Comparison of ENCODE assay signal across 21 cellular contexts in the genomic region with DNA sequence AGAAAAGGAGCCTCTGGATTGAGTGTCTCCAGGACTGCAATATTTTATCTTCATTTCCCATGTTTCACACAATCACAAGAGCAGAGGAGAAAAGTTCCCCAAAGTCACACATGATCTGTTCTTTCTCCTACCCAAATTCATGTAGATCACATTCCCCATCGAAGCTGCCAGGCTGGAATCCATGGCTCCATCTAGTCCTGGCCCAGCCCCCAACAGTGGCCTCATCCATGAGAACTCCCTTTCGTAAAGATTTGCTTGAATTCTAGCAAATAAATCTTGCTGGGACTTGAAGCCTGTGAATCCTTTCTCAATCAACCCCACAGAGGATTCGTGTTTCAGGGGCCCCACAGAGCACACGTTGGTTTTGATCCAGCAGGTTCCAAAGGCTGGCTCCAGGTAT.
"Had no signal": no experiment of that assay in that cellular context is flagged by ENCODE, and none has a peak within 500 bp of the region (broad histone marks: within the 10 kb centered on the region; RNA-seq: fewer than 3 reads in every experiment).

No MANE protein-coding gene starts in this region.

- H3K9me3 Mint-ChIP-seq: activated naive CD4-positive, alpha-beta T cell treated with anti-CD3 and anti-CD28 coated beads, Interleukin-2, amount 50 U/mL, for 24 hours; activated T-helper 1 cell treated with anti-CD3 and anti-CD28 coated beads, Interleukin-12 subunit alpha, Interleukin-12 subunit beta, Interleukin-2, Interleukin-4 antibody, amounts not matched to agents 30 ng/mL and 10 ng/mL and 1 ng/mL, durations not matched to agents 14 hours and 24 hours and 36 hours; central memory CD8-positive, alpha-beta T cell had no signal

- H3K27me3 ChIP-seq: ascending aorta, colonic mucosa, dorsolateral prefrontal cortex had no signal

- H3K4me3 ChIP-seq: ascending aorta, colonic mucosa, dorsolateral prefrontal cortex, left ventricle myocardium inferior had no signal

- H3K4me1 Mint-ChIP-seq: activated naive CD4-positive, alpha-beta T cell treated with anti-CD3 and anti-CD28 coated beads, Interleukin-2, amount 50 U/mL, for 24 hours; central memory CD8-positive, alpha-beta T cell had no signal

- DNase-seq: activated CD4-positive, alpha-beta T cell treated with anti-CD3 and anti-CD28 coated beads, Interleukin-2, amount 50 U/mL, for 1 hour; activated CD4-positive, CD25-positive, alpha-beta regulatory T cell treated with anti-CD3 and anti-CD28 coated beads, Interleukin-2, amount 50 U/mL, for 72 hours; activated CD8-positive, alpha-beta T cell treated with anti-CD3 and anti-CD28 coated beads, Interleukin-2, amount 10 ng/mL, durations not matched to agents 7 days and 5 days; activated gamma-delta T cell; colonic mucosa; dorsolateral prefrontal cortex; foreskin melanocyte; hypothalamus; left ventricle myocardium inferior; mammary epithelial cell; occipital lobe; posterior cingulate gyrus; stimulated activated CD4-positive, alpha-beta T cell treated with anti-CD3 and anti-CD28 coated beads, Interleukin-4, amount 100 ng/mL, for 1 hour; stimulated activated naive CD4-positive, alpha-beta T cell; T-helper 1 cell; WERI-Rb-1 had no signal

- H3K4me3 Mint-ChIP-seq: activated CD8-positive, alpha-beta T cell treated with anti-CD3 and anti-CD28 coated beads, Interleukin-2, amount 10 ng/mL, durations not matched to agents 7 days and 5 days; activated naive CD4-positive, alpha-beta T cell treated with anti-CD3 and anti-CD28 coated beads, Interleukin-2, amount 50 U/mL, for 24 hours; activated T-helper 1 cell treated with anti-CD3 and anti-CD28 coated beads, Interleukin-12 subunit alpha, Interleukin-12 subunit beta, Interleukin-2, Interleukin-4 antibody, amounts not matched to agents 30 ng/mL and 10 ng/mL and 1 ng/mL, durations not matched to agents 14 hours and 24 hours and 36 hours; central memory CD8-positive, alpha-beta T cell had no signal

- H3K36me3 ChIP-seq: colonic mucosa, WERI-Rb-1 had no signal

- ATAC-seq: activated CD8-positive, alpha-beta T cell treated with anti-CD3 and anti-CD28 coated beads, Interleukin-2, amount 10 ng/mL, durations not matched to agents 7 days and 5 days; sciatic nerve had no signal

- H3K36me3 Mint-ChIP-seq: activated naive CD4-positive, alpha-beta T cell treated with anti-CD3 and anti-CD28 coated beads, Interleukin-2, amount 50 U/mL, for 24 hours had no signal

- H3K27ac ChIP-seq: colonic mucosa, dorsolateral prefrontal cortex, left ventricle myocardium inferior, WERI-Rb-1 had no signal

- H3K4me1 ChIP-seq: ascending aorta, colonic mucosa had no signal

- H3K27ac Mint-ChIP-seq: activated CD8-positive, alpha-beta T cell treated with anti-CD3 and anti-CD28 coated beads, Interleukin-2, amount 10 ng/mL, durations not matched to agents 7 days and 5 days; activated naive CD4-positive, alpha-beta T cell treated with anti-CD3 and anti-CD28 coated beads, Interleukin-2, amount 50 U/mL, for 24 hours; activated T-helper 1 cell treated with anti-CD3 and anti-CD28 coated beads, Interleukin-12 subunit alpha, Interleukin-12 subunit beta, Interleukin-2, Interleukin-4 antibody, amounts not matched to agents 30 ng/mL and 10 ng/mL and 1 ng/mL, durations not matched to agents 14 hours and 24 hours and 36 hours had no signal

- H3K9me3 ChIP-seq: ascending aorta, colonic mucosa, left ventricle myocardium inferior had no signal
